8 cellular contexts compared by ENCODE assay signal in the genomic region with DNA sequence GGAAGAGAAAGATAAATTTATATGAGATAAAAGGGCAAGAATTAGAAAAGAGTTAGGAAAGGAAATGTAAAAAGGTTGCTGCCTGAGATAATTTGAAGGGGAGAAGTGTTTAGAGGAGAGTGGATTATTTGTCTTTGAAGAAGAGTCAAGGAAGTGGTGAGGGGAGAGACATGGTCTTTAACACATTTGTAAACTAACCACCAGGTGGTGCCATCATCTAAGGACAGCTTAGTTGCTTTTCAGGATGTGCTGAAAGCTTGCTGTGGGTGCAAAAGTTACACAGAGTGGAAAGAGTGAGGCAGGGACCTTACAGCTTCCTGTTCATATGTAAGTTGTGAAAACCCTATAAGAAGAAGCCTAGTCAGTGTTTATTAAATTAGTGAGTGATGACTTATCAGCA.
DNase-seq lines count a peak whose midpoint lies in the region; ATAC-seq and TF ChIP-seq lines count a peak whose summit lies in the region.

No MANE protein-coding gene starts in this region.

- H3K27me3 ChIP-seq in OCI-LY1 (ENCODE audit: insufficient read depth, low read length) (no peaks in the 10 kb centered on the region), Peyer's patch (no peaks in the 10 kb centered on the region)
- no peaks in the 10 kb centered on the region for H3K27me3 ChIP-seq in CD4-positive, alpha-beta T cell (ENCODE audit: control insufficient read depth, insufficient read depth, low read length)

- CTCF ChIA-PET in CD4-positive, alpha-beta T cell (lab: Charles Lee), result no interaction called here

- no peaks in the 10 kb centered on the region for H4K20me1 ChIP-seq in OCI-LY1 (ENCODE audit: insufficient read depth, low read length)

- intact Hi-C loops in CD4-positive, alpha-beta T cell (cut with DNase I, micrococcal nuclease), result no loop called here

- no peaks in the 10 kb centered on the region for H3K36me3 Mint-ChIP-seq in CD4-positive, alpha-beta T cell (ENCODE audit: low read depth)

- ATAC-seq in HG02885 (IDR thresholded peaks at IDR 0.05; ENCODE audit: poor library complexity, unreplicated experiment) (peak; percentile 42), GM18870 (IDR thresholded peaks at IDR 0.05; ENCODE audit: unreplicated experiment) (no peak), HG02678 (IDR thresholded peaks at IDR 0.05; ENCODE audit: unreplicated experiment) (no peak)
- no peak for ATAC-seq in CD4-positive, alpha-beta T cell (ENCODE audit: poor library complexity)

- no peaks in the 10 kb centered on the region for H3K4me1 Mint-ChIP-seq in CD4-positive, alpha-beta T cell (ENCODE audit: low read depth)

- H3K9ac ChIP-seq in OCI-LY1 (ENCODE audit: low read length), result no peak overlapping the region

- H3K4me2 ChIP-seq in OCI-LY1 (ENCODE audit: low read length), result no peak overlapping the region

- H3K9me3 ChIP-seq in OCI-LY1 (ENCODE audit: low read length) (no peaks in the 10 kb centered on the region), Peyer's patch (no peaks in the 10 kb centered on the region)
- H3K9me3 ChIP-seq in CD4-positive, alpha-beta T cell (ENCODE audit: control insufficient read depth, low read length), result no peaks in the 10 kb centered on the region

- TF ChIP-seq CTCF in OCI-LY1 (IDR thresholded peaks at IDR 0.05; ENCODE audit: low read length) (peak; percentile 63), Peyer's patch (IDR thresholded peaks at IDR 0.05) (no peak)
- no peak for TF ChIP-seq CTCF in CD4-positive, alpha-beta T cell (IDR thresholded peaks at IDR 0.05)

- H3F3A ChIP-seq in OCI-LY1 (ENCODE audit: insufficient read depth, low read length), result no peaks in the 10 kb centered on the region

- DNase-seq in ELR (ENCODE audit: low read depth) (peak; percentile 27), iPS DF 19.7 (ENCODE audit: low read depth, low spot score) (peak; percentile 68), Peyer's patch (no peak)
- no peak for DNase-seq in CD4-positive, alpha-beta T cell

- H3K79me2 ChIP-seq in OCI-LY1 (ENCODE audit: insufficient read depth, low read length), result no peaks in the 10 kb centered on the region

- H3K4me3 Mint-ChIP-seq in CD4-positive, alpha-beta T cell, result no peak overlapping the region

- no peak for TF ChIP-seq POLR2A in Peyer's patch (IDR thresholded peaks at IDR 0.05)

- POLR2A ChIA-PET in CD4-positive, alpha-beta T cell (lab: Charles Lee), result no interaction called here

- H3K36me3 ChIP-seq in OCI-LY1 (ENCODE audit: insufficient read depth, low read length) (no peaks in the 10 kb centered on the region), Peyer's patch (no peaks in the 10 kb centered on the region)

- no peaks in the 10 kb centered on the region for H3K4me1 ChIP-seq in OCI-LY1 (ENCODE audit: insufficient read depth, low read length, severe bottlenecking)
- no peaks in the 10 kb centered on the region for H3K4me1 ChIP-seq in Peyer's patch

- no peak overlapping the region for H2AFZ ChIP-seq in OCI-LY1 (ENCODE audit: low read length)

- no peaks in the 10 kb centered on the region for H3K9me2 ChIP-seq in OCI-LY1 (ENCODE audit: low read depth, low read length)

- no peak overlapping the region for H3K4me3 ChIP-seq in OCI-LY1 (ENCODE audit: low read depth, low read length, poor library complexity, severe bottlenecking)
- no peak overlapping the region for H3K4me3 ChIP-seq in Peyer's patch

- peaks cover 11% of the 10 kb centered on the region for H3K9me3 Mint-ChIP-seq in CD4-positive, alpha-beta T cell

- H3K27ac Mint-ChIP-seq in CD4-positive, alpha-beta T cell, result no peak overlapping the region

- H3K27me3 Mint-ChIP-seq in CD4-positive, alpha-beta T cell, result no peaks in the 10 kb centered on the region

- H3K27ac ChIP-seq in OCI-LY1 (ENCODE audit: low read depth, low read length, poor library complexity, severe bottlenecking) (no peak overlapping the region), Peyer's patch (no peak overlapping the region)
- no peak overlapping the region for H3K27ac ChIP-seq in CD4-positive, alpha-beta T cell (ENCODE audit: low read depth, low read length)

Comparison
In these comparisons a context has a peak if more than half of its experiments do, and no peak if none do; other contexts are left out.
1. DNase-seq: peak in ELR (single experiment) and iPS DF 19.7 (single experiment); none in Peyer's patch (0 of 3) and CD4-positive, alpha-beta T cell (0 of 10).